In genomic region chr1:29845910-29846309, GRCh38 we compare ENCODE assay signal across 36 cellular contexts.
"Had no signal": no experiment of that assay in that cellular context is flagged by ENCODE, and none has a peak within 500 bp of the region (broad histone marks: within the 10 kb centered on the region; RNA-seq: fewer than 3 reads in every experiment).

No MANE protein-coding gene starts in this region.

- H3K9me3 ChIP-seq: adrenal gland had no signal

- FAIRE-seq: astrocyte, TTC549 had no signal

- H3K27me3 ChIP-seq: brain microvascular endothelial cell, breast epithelium, cardiac muscle cell had no signal

- H3K4me3 ChIP-seq: adrenal gland, body of pancreas, breast epithelium, cardiac muscle cell had no signal

- H3K27ac ChIP-seq: adrenal gland, body of pancreas, brain microvascular endothelial cell, breast epithelium, cardiac muscle cell, VCaP had no signal

- H3K36me3 ChIP-seq: adrenal gland, brain microvascular endothelial cell, breast epithelium, cardiac muscle cell had no signal

- DNase-seq: activated B cell treated with CpG ODN at 0.5 μM for 24 hours; activated CD4-positive, alpha-beta memory T cell treated with anti-CD3 and anti-CD28 coated beads for 36 hours; activated CD4-positive, alpha-beta T cell treated with anti-CD3 and anti-CD28 coated beads for 4 hours; activated CD4-positive, alpha-beta T cell treated with anti-CD3 and anti-CD28 coated beads, Interleukin-2, amount 10 ng/mL, durations not matched to agents 24 days and 14 days; activated CD4-positive, alpha-beta T cell treated with anti-CD3 and anti-CD28 coated beads, Interleukin-2, amount 50 U/mL, for 1 hour; activated CD4-positive, alpha-beta T cell treated with anti-CD3 and anti-CD28 coated beads, Interleukin-2, amount 50 U/mL, for 4 hours; activated CD4-positive, CD25-positive, alpha-beta regulatory T cell treated with anti-CD3 and anti-CD28 coated beads, Interleukin-2, amount 50 U/mL, for 72 hours; activated CD8-positive, alpha-beta memory T cell treated with anti-CD3 and anti-CD28 coated beads, Interleukin-2, amount 50 U/mL, for 4 hours; activated CD8-positive, alpha-beta T cell treated with anti-CD3 and anti-CD28 coated beads for 36 hours; activated effector memory CD4-positive, alpha-beta T cell treated with anti-CD3 and anti-CD28 coated beads, Interleukin-2, amount 50 U/mL, for 16 hours; activated gamma-delta T cell treated with Interleukin-2 at 50 U/mL for 16 hours; activated naive CD4-positive, alpha-beta T cell; activated naive CD4-positive, alpha-beta T cell treated with anti-CD3 and anti-CD28 coated beads for 36 hours; activated naive CD4-positive, alpha-beta T cell treated with anti-CD3 and anti-CD28 coated beads, Interleukin-2, amount 50 U/mL, for 16 hours; activated naive CD8-positive, alpha-beta T cell treated with anti-CD3 and anti-CD28 coated beads, Interleukin-2, amount 10 ng/mL, durations not matched to agents 7 days and 5 days; activated T-cell treated with anti-CD3 and anti-CD28 coated beads for 4 hours; activated T-cell treated with anti-CD3 and anti-CD28 coated beads, Interleukin-2, amount 50 U/mL, for 1 hour; activated T-cell treated with anti-CD3 and anti-CD28 coated beads, Interleukin-2, amount 50 U/mL, for 4 hours; activated T-cell treated with anti-CD3 and anti-CD28 coated beads, Interleukin-2, amount 50 U/mL, for 72 hours; adrenal gland; amniotic stem cell; aorta; body of pancreas; brain microvascular endothelial cell; central memory CD4-positive, alpha-beta T cell; SW 1271; T-helper 1 cell; T-helper 2 cell; T-helper 9 cell had no signal

- ATAC-seq: activated CD8-positive, alpha-beta T cell treated with anti-CD3 and anti-CD28 coated beads for 36 hours; activated naive CD4-positive, alpha-beta T cell treated with anti-CD3 and anti-CD28 coated beads, Interleukin-2, amount 50 U/mL, for 72 hours; activated T-cell treated with anti-CD3 and anti-CD28 coated beads, Interleukin-2, amount 50 U/mL, for 4 hours; activated T-cell treated with anti-CD3 and anti-CD28 coated beads, Interleukin-2, amount 50 U/mL, for 72 hours; activated T-helper 17 cell treated with anti-CD3 and anti-CD28 coated beads, Interleukin-2, amount 50 U/mL, for 72 hours; body of pancreas had no signal

- H3K4me1 ChIP-seq: adrenal gland, body of pancreas, breast epithelium had no signal
